1 cellular context compared by ENCODE assay signal in genomic region chr6:12228447-12229146, GRCh38.
A peak's percentile ranks its signal among the peaks of the same experiment; 100 is the strongest.
TF ChIP-seq lines count a peak whose summit lies in the region.

No MANE protein-coding gene starts in this region.

TF ChIP-seq in HepG2, 621 proteins besides CTCF, POLR2A, EP300 and RAD21 (continued from another document and continues in another):
- TF ChIP-seq TFDP1 (CRISPR knock-in tag; IDR thresholded peaks at IDR 0.05; ENCODE audit: borderline replicate concordance) (no peak), HNF1A (IDR thresholded peaks at IDR 0.05; ENCODE audit: low read depth) (no peak), HNF1A (CRISPR knock-in tag; IDR thresholded peaks at IDR 0.05; ENCODE audit: borderline replicate concordance) (no peak), ZNF547 (CRISPR knock-in tag; IDR thresholded peaks at IDR 0.05) (no peak), E2F2 (CRISPR knock-in tag; IDR thresholded peaks at IDR 0.05; ENCODE audit: borderline replicate concordance) (no peak), RBAK (CRISPR knock-in tag; IDR thresholded peaks at IDR 0.05) (no peak), IRF1 (CRISPR knock-in tag; IDR thresholded peaks at IDR 0.05; ENCODE audit: low read depth) (no peak), ZNF333 (CRISPR knock-in tag; IDR thresholded peaks at IDR 0.05; ENCODE audit: borderline replicate concordance) (no peak), BCL3 (CRISPR knock-in tag; IDR thresholded peaks at IDR 0.05) (no peak), ZNF770 (CRISPR knock-in tag; IDR thresholded peaks at IDR 0.05) (0 out of 2 replicates have a peak, but pooled peaks have one; percentile 31), RBFOX2 (IDR thresholded peaks at IDR 0.05; ENCODE audit: low read depth, low read length) (no peak), FOXO1 (CRISPR knock-in tag; IDR thresholded peaks at IDR 0.05) (peak; percentile 10; the same call in 1 of the 2 replicates), CHD2 (IDR thresholded peaks at IDR 0.05; ENCODE audit: low read depth, low read length) (no peak), HDAC1 (CRISPR knock-in tag; IDR thresholded peaks at IDR 0.05) (peak; percentile 61), ZMYM4 (CRISPR knock-in tag; IDR thresholded peaks at IDR 0.05) (peak; percentile 37; the same call in 1 of the 2 replicates), ZNF264 (CRISPR knock-in tag; IDR thresholded peaks at IDR 0.05) (no peak), HNF4A (CRISPR knock-in tag; IDR thresholded peaks at IDR 0.05) (peak; percentile 86), CC2D1A (CRISPR knock-in tag; IDR thresholded peaks at IDR 0.05) (no peak), USF2 (IDR thresholded peaks at IDR 0.05; ENCODE audit: low read depth, low read length) (no peak), USF2 (CRISPR knock-in tag; IDR thresholded peaks at IDR 0.05; ENCODE audit: borderline replicate concordance) (no peak), MAF1 (CRISPR knock-in tag; IDR thresholded peaks at IDR 0.05; ENCODE audit: borderline replicate concordance) (no peak), CEBPZ (IDR thresholded peaks at IDR 0.05; ENCODE audit: low read length) (no peak), AHDC1 (CRISPR knock-in tag; IDR thresholded peaks at IDR 0.05; ENCODE audit: borderline replicate concordance) (0 out of 2 replicates have a peak, but pooled peaks have one; percentile 51), KMT2B (CRISPR knock-in tag; IDR thresholded peaks at IDR 0.05) (no peak), SALL1 (CRISPR knock-in tag; IDR thresholded peaks at IDR 0.05) (peak; percentile 34), HNF4G (IDR thresholded peaks at IDR 0.05; ENCODE audit: borderline replicate concordance, low read depth, low read length) (0 out of 2 replicates have a peak, but pooled peaks have one; percentile 50), HNF4G (CRISPR knock-in tag; IDR thresholded peaks at IDR 0.05; ENCODE audit: borderline replicate concordance, low read depth) (0 out of 2 replicates have a peak, but pooled peaks have one; percentile 23), ZNF350 (CRISPR knock-in tag; IDR thresholded peaks at IDR 0.05; ENCODE audit: borderline replicate concordance, low read depth) (0 out of 2 replicates have a peak, but pooled peaks have one; percentile 20), HOXA7 (CRISPR knock-in tag; IDR thresholded peaks at IDR 0.05) (no peak), ERF (CRISPR knock-in tag; IDR thresholded peaks at IDR 0.05) (no peak), ZNF331 (CRISPR knock-in tag; IDR thresholded peaks at IDR 0.05) (0 out of 2 replicates have a peak, but pooled peaks have one; percentile 18), ZNF329 (CRISPR knock-in tag; IDR thresholded peaks at IDR 0.05; ENCODE audit: low read depth) (no peak), PHF8 (CRISPR knock-in tag; IDR thresholded peaks at IDR 0.05) (no peak), SNRNP70 (IDR thresholded peaks at IDR 0.05; ENCODE audit: low read depth, low read length) (no peak)
